24 cellular contexts compared by ENCODE assay signal in the genomic region with DNA sequence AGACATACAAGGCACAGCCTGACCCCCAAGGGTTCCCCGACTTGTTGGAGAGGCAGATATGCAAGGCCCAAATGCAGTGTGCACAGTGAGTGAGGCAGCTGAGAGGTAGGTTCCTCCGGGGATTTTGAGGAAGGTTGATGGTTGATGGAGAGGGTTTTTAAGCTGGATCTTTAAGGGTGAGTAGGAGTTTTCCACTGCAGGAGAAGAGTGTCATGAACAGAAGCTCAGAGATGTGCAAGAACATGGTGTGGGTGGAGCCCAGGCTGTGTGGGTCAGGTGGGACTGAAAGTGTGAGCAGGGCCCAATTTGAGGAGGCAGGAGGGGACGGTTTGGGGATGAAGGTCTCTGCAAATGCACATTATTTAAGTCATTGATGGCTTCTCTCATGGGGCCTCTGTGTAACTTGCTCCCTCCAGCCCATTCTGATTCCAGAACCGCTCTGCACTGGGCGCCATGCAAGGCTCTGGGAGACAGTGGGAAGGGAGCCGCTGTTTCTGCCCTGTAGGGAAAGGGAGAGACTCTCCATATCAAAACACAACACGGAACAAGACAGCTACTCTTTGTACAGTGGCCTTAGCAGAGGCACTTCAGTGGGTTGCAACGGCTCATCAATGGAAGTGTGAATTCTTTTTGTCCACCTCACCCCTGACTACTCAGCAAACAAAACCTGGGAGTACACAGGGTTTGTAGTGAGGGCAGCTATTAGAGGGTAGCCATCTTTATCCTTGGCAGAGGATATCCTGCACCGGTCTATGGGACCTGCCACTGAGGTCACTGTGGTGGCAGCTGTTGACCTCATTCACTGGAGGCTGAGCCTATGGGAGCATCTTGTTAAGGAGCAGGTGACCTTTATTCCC. TPM values are rescaled to one million over a fixed set of nuclear protein-coding genes. Genes with fewer than 3 reads are reported as not detected.
DNase-seq lines count a peak whose midpoint lies in the region; ATAC-seq and TF ChIP-seq lines count a peak whose summit lies in the region.
"Had no signal": no experiment of that assay in that cellular context is flagged by ENCODE, and none has a peak within 500 bp of the region (broad histone marks: within the 10 kb centered on the region; RNA-seq: fewer than 3 reads in every experiment).

No MANE protein-coding gene starts in this region.

- no peak overlapping the region for H3K4me3 Mint-ChIP-seq in endodermal cell
- no peak overlapping the region for H3K4me3 Mint-ChIP-seq in osteocyte (ENCODE audit: unreplicated experiment)
- no peak overlapping the region for H3K4me3 Mint-ChIP-seq in activated naive CD4-positive, alpha-beta T cell treated with anti-CD3 and anti-CD28 coated beads, Interleukin-2, amount 10 ng/mL, durations not matched to agents 7 days and 5 days

- CTCF ChIA-PET in activated naive CD4-positive, alpha-beta T cell treated with anti-CD3 and anti-CD28 coated beads, Interleukin-2, amount 10 ng/mL, durations not matched to agents 7 days and 5 days (lab: Charles Lee) = no interaction called here

- H3K9me3 Mint-ChIP-seq in endodermal cell (no peaks in the 10 kb centered on the region), osteocyte (ENCODE audit: unreplicated experiment) (no peaks in the 10 kb centered on the region)
- no peaks in the 10 kb centered on the region for H3K9me3 Mint-ChIP-seq in activated naive CD4-positive, alpha-beta T cell treated with anti-CD3 and anti-CD28 coated beads, Interleukin-2, amount 10 ng/mL, durations not matched to agents 7 days and 5 days

- H3K9me3 ChIP-seq in right atrium auricular region = no peaks in the 10 kb centered on the region
- H3K9me3 ChIP-seq in heart right ventricle = peaks cover 0 to 4% (median 0%) of the 10 kb centered on the region in 11 donors
- H3K9me3 ChIP-seq in endodermal cell (ENCODE audit: control insufficient read depth, low read length) = no peaks in the 10 kb centered on the region
- H3K9me3 ChIP-seq: MG63 had no signal

- H3K27ac ChIP-seq in right atrium auricular region (no peak overlapping the region), heart right ventricle (no peak overlapping the region), endodermal cell (ENCODE audit: low read depth, low read length) (no peak overlapping the region)
- H3K27ac ChIP-seq: C4-2B, HL-60, KMS-11, PC-9, RWPE1 had no signal

- no peaks in the 10 kb centered on the region for H3K27me3 ChIP-seq in right atrium auricular region
- no peaks in the 10 kb centered on the region for H3K27me3 ChIP-seq in heart right ventricle
- no peaks in the 10 kb centered on the region for H3K27me3 ChIP-seq in endodermal cell (ENCODE audit: control insufficient read depth, insufficient read depth, low read length, poor library complexity, severe bottlenecking)
- H3K27me3 ChIP-seq: MG63 had no signal

- no peak for ATAC-seq in heart right ventricle

- H3K4me1 Mint-ChIP-seq in endodermal cell = no peaks in the 10 kb centered on the region
- H3K4me1 Mint-ChIP-seq in osteocyte (ENCODE audit: unreplicated experiment) = no peaks in the 10 kb centered on the region
- no peaks in the 10 kb centered on the region for H3K4me1 Mint-ChIP-seq in activated naive CD4-positive, alpha-beta T cell treated with anti-CD3 and anti-CD28 coated beads, Interleukin-2, amount 10 ng/mL, durations not matched to agents 7 days and 5 days

- H3K4me1 ChIP-seq in right atrium auricular region (no peaks in the 10 kb centered on the region), heart right ventricle (peaks cover 0 to 27% (median 0%) of the 10 kb centered on the region in 9 donors), endodermal cell (ENCODE audit: control insufficient read depth, insufficient read depth, low read length) (no peaks in the 10 kb centered on the region)

- H3K36me3 Mint-ChIP-seq in endodermal cell (ENCODE audit: low read depth) = no peaks in the 10 kb centered on the region
- no peaks in the 10 kb centered on the region for H3K36me3 Mint-ChIP-seq in osteocyte (ENCODE audit: unreplicated experiment)
- no peaks in the 10 kb centered on the region for H3K36me3 Mint-ChIP-seq in activated naive CD4-positive, alpha-beta T cell treated with anti-CD3 and anti-CD28 coated beads, Interleukin-2, amount 10 ng/mL, durations not matched to agents 7 days and 5 days

- H3K27me3 Mint-ChIP-seq in endodermal cell (ENCODE audit: insufficient read depth) = peaks cover 3% of the 10 kb centered on the region
- peaks cover 19% of the 10 kb centered on the region for H3K27me3 Mint-ChIP-seq in osteocyte (ENCODE audit: unreplicated experiment)
- H3K27me3 Mint-ChIP-seq in activated naive CD4-positive, alpha-beta T cell treated with anti-CD3 and anti-CD28 coated beads, Interleukin-2, amount 10 ng/mL, durations not matched to agents 7 days and 5 days = peaks cover 40% of the 10 kb centered on the region

- intact Hi-C loops in heart right ventricle (cut with DNase I) = no loop called here

- 86 to 88% methylated on average over 9 of the region's 9 CpGs for WGBS in heart right ventricle, 2 donors
- whole genome bisulfite sequencing in endodermal cell (ENCODE audit: insufficient coverage in 1 of 2, insufficient read length in 1 of 2), 2 experiments = 82 to 87% methylated on average over 4 to 9 of the region's 9 CpGs

- H3K27ac Mint-ChIP-seq in endodermal cell = no peak overlapping the region
- no peak overlapping the region for H3K27ac Mint-ChIP-seq in osteocyte (ENCODE audit: unreplicated experiment)
- no peak overlapping the region for H3K27ac Mint-ChIP-seq in activated naive CD4-positive, alpha-beta T cell treated with anti-CD3 and anti-CD28 coated beads, Interleukin-2, amount 10 ng/mL, durations not matched to agents 7 days and 5 days

- H3K36me3 ChIP-seq in right atrium auricular region = no peaks in the 10 kb centered on the region
- peaks cover 0 to 40% (median 0%) of the 10 kb centered on the region in 9 donors for H3K36me3 ChIP-seq in heart right ventricle
- no peaks in the 10 kb centered on the region for H3K36me3 ChIP-seq in endodermal cell (ENCODE audit: control insufficient read depth, insufficient read depth, low read length)
- H3K36me3 ChIP-seq: MG63 had no signal

- DNase-seq in right atrium auricular region (ENCODE audit: low spot score) = peak; percentile 26
- DNase-seq in heart right ventricle = no peak
- DNase-seq in endodermal cell = peak; percentile 30
- DNase-seq in osteocyte (ENCODE audit: extremely low spot score, unreplicated experiment) = peak; percentile 38
- DNase-seq in activated naive CD4-positive, alpha-beta T cell treated with anti-CD3 and anti-CD28 coated beads, Interleukin-2, amount 10 ng/mL, durations not matched to agents 7 days and 5 days = no peak
- DNase-seq in stimulated activated CD4-positive, alpha-beta T cell treated with anti-CD3 and anti-CD28 coated beads, Interleukin-15, amount 100 ng/mL, for 24 hours = no peak
- no peak for DNase-seq in SW480 (ENCODE audit: low spot score)
- DNase-seq: ACHN, AML-193, DND-41, MG63, NCI-H1048, NCI-H1436, NCI-H1930, NCI-H345, NCI-H526, PC-9, SIG-M5 had no signal

- no peak overlapping the region for H3K9ac ChIP-seq in endodermal cell (ENCODE audit: extremely low read depth, low read length, poor library complexity, severe bottlenecking)
- H3K9ac ChIP-seq: KMS-11 had no signal

- TF ChIP-seq CTCF in right atrium auricular region (IDR thresholded peaks at IDR 0.05) = no peak
- no peak for TF ChIP-seq CTCF in heart right ventricle (IDR thresholded peaks at IDR 0.05)
- no peak for TF ChIP-seq CTCF in endodermal cell (conservative IDR thresholded peaks at IDR 0.05)
- no peak for TF ChIP-seq CTCF in osteocyte (IDR thresholded peaks at IDR 0.05)

- H3K4me3 ChIP-seq in right atrium auricular region (no peak overlapping the region), heart right ventricle (no peak overlapping the region), endodermal cell (ENCODE audit: low read length) (no peak overlapping the region)
- H3K4me3 ChIP-seq: MG63, PC-9 had no signal

RNA-seq across cellular contexts. Expression of gene RAMP3, which starts 29.7 kb away (rescaled TPM):
- 10 to 100 TPM; 62.0 to 77.2 TPM for total RNA-seq in right atrium auricular region
- total RNA-seq in heart right ventricle = 10 to 100 TPM; 12.7 to 40.8 (median 24.9) TPM
- 10 to 100 TPM; 65.3 to 70.2 TPM for polyA plus RNA-seq in heart right ventricle
- not detected for total RNA-seq in endodermal cell
- polyA plus RNA-seq in endodermal cell (2013, experiment 1 of 2) = not detected
- not detected for polyA plus RNA-seq in endodermal cell (2013, experiment 2 of 2)
- not detected in 2 replicates for total RNA-seq in osteocyte
- total RNA-seq: G401, HT1080, PC-9 had no signal

Comparison
In these comparisons a context has a peak if more than half of its experiments do, and no peak if none do; other contexts are left out.
1. DNase-seq: peak in right atrium auricular region (single experiment), endodermal cell (single experiment) and osteocyte (single experiment); none in heart right ventricle (0 of 2), activated naive CD4-positive, alpha-beta T cell treated with anti-CD3 and anti-CD28 coated beads, Interleukin-2, amount 10 ng/mL, durations not matched to agents 7 days and 5 days (single experiment), stimulated activated CD4-positive, alpha-beta T cell treated with anti-CD3 and anti-CD28 coated beads, Interleukin-15, amount 100 ng/mL, for 24 hours (single experiment) and SW480 (single experiment).
2. RNA of gene RAMP3, which starts 29.7 kb away (total RNA-seq): 62.0 to 77.2 TPM in right atrium auricular region and 12.7 to 40.8 TPM in heart right ventricle; not detected in endodermal cell and not detected in osteocyte; every median in the first group is over 10 times any median in the second.